ENCODE assay signal across 8 cellular contexts in genomic region chr19:1094655-1094977, GRCh38. TPM values are rescaled to one million over a fixed set of nuclear protein-coding genes. Genes with fewer than 3 reads are reported as not detected.
DNase-seq lines count a peak whose midpoint lies in the region; ATAC-seq, FAIRE-seq and TF ChIP-seq lines count a peak whose summit lies in the region.

No MANE protein-coding gene starts in this region.

- TF ChIP-seq CTCF in A549 (IDR thresholded peaks at IDR 0.05) (no peak), mammary epithelial cell (conservative IDR thresholded peaks at IDR 0.05 in 1 of 2, IDR thresholded peaks at IDR 0.05 in 1 of 2; ENCODE audit: extremely low read depth in 1 of 2, insufficient read depth in 1 of 2, low read depth in 1 of 2, low read length in 2 of 2) (no peak), mucosa of descending colon (IDR thresholded peaks at IDR 0.05) (no peak)

- H3K4me3 ChIP-seq in A549, result peak overlapping the region; percentile 80
- H3K4me3 ChIP-seq in HUES6 (ENCODE audit: low read depth, low read length), result peak overlapping the region; percentile 92
- peak overlapping the region; percentile 98 to 100 (median 100) for H3K4me3 ChIP-seq in mammary epithelial cell (replicated peaks in 1 of 3; ENCODE audit: insufficient read depth in 1 of 3, low read depth in 2 of 3, low read length in 3 of 3)
- H3K4me3 ChIP-seq in mucosa of descending colon, result peak overlapping the region; percentile 91

- TF ChIP-seq EP300 in A549 (IDR thresholded peaks at IDR 0.05), result no peak

- CTCF ChIA-PET in A549 (lab: Yijun Ruan, JAX), result interaction anchor here (1.4 to 2.5 kb wide), 4 partner anchors 19 to 172 kb away, joined by 3 to 10 read pairs (median 4); no protein-coding TSS in a partner anchor
- CTCF ChIA-PET in mammary epithelial cell (lab: Charles Lee; ENCODE audit: low non-redundant PET), result interaction anchor here (0.7 kb wide), 1 partner anchor 52 kb away, joined by 9 read pairs; no protein-coding TSS in a partner anchor

- no peaks in the 10 kb centered on the region for H4K20me1 ChIP-seq in mammary epithelial cell (ENCODE audit: insufficient read depth, low read length)

- POLR2A ChIA-PET in A549 (lab: Yijun Ruan, JAX), result interaction anchor here (0.6 to 1.3 kb wide), 4 partner anchors 12 to 84 kb away, joined by 3 to 6 read pairs (median 4); no protein-coding TSS in a partner anchor

- WGBS in A549 (ENCODE audit: missing lambda C conversion rate), result 5% methylated on average over 4 of the region's 19 CpGs
- 4% methylated on average over 12 of the region's 19 CpGs for WGBS in mammary epithelial cell (ENCODE audit: low coverage, missing lambda C conversion rate)

- H2AFZ ChIP-seq in mammary epithelial cell (ENCODE audit: low read depth, low read length), result peak overlapping the region; percentile 52

- ATAC-seq in A549, result no peak; a peak in 1 of 6 replicates
- ATAC-seq in mucosa of descending colon, result no peak

- H3K27me3 ChIP-seq in HUES6 (ENCODE audit: control insufficient read depth, insufficient read depth, low read length), result no peaks in the 10 kb centered on the region
- H3K27me3 ChIP-seq in mammary epithelial cell (ENCODE audit: insufficient read depth, low read length), result no peaks in the 10 kb centered on the region

- dilution Hi-C loops in mammary epithelial cell (cut with HindIII; ENCODE audit: low sequenced_read_pairs), result no loop called here

- H3K9ac ChIP-seq in HUES6 (ENCODE audit: low read length) (peak overlapping the region; percentile 90), mammary epithelial cell (ENCODE audit: insufficient read depth, low read length) (peak overlapping the region; percentile 78)

- BruUV-seq in mammary epithelial cell (replicated peaks; lab: Mats Ljungman, UMichigan), result no TSS peak

- H3K79me2 ChIP-seq in mammary epithelial cell (ENCODE audit: insufficient read depth, low read length), result peaks cover 32% of the 10 kb centered on the region

- H3K36me3 ChIP-seq in HUES6 (ENCODE audit: control insufficient read depth, insufficient read depth, low read length), result peaks cover 28% of the 10 kb centered on the region
- peaks cover 3% of the 10 kb centered on the region for H3K36me3 ChIP-seq in mammary epithelial cell (ENCODE audit: insufficient read depth, low read length)
- no peaks in the 10 kb centered on the region for H3K36me3 ChIP-seq in mucosa of descending colon (ENCODE audit: low read depth)

- DNase-seq in A549 (ENCODE audit: low read depth in 1 of 2, low spot score in 1 of 2) (no peak), mammary epithelial cell (no peak), mucosa of descending colon (no peak), SW480 (ENCODE audit: low spot score) (no peak), HuH-7.5 (ENCODE audit: low spot score) (no peak), NCI-H69 (lab: John Stamatoyannopoulos, UW) (no peak)
- no peak for DNase-seq in stimulated activated CD4-positive, alpha-beta T cell treated with anti-CD3 and anti-CD28 coated beads, Interleukin-15, amount 100 ng/mL, for 24 hours

- FAIRE-seq in A549 (lab: Jason Lieb, UNC), result no peak

- peaks cover 34% of the 10 kb centered on the region for H3K4me1 ChIP-seq in A549
- peaks cover 4% of the 10 kb centered on the region; the same call in 1 of the 2 replicates for H3K4me1 ChIP-seq in HUES6 (ENCODE audit: control insufficient read depth, insufficient read depth, low read length)
- H3K4me1 ChIP-seq in mammary epithelial cell (ENCODE audit: insufficient read depth, low read length), result peaks cover 19% of the 10 kb centered on the region
- H3K4me1 ChIP-seq in mucosa of descending colon (ENCODE audit: low read depth), result peaks cover 31% of the 10 kb centered on the region

- TF ChIP-seq POLR2A in A549 (IDR thresholded peaks at IDR 0.05; ENCODE audit: low read length), result no peak

- intact Hi-C loops in mammary epithelial cell (cut with micrococcal nuclease) (loop anchor here (2.0 kb wide), 2 partner anchors 54 to 74 kb away; partner anchors contain the start of genes ABCA7, RNU6-2 and TMEM259), mucosa of descending colon (cut with DNase I, micrococcal nuclease) (no loop called here)

- peak overlapping the region; percentile 93 for H3K4me2 ChIP-seq in A549
- H3K4me2 ChIP-seq in mammary epithelial cell (ENCODE audit: insufficient read depth, low read depth, low read length), result peak overlapping the region; percentile 98

- in situ Hi-C loops in mammary epithelial cell (cut with MboI; ENCODE audit: low sequenced_read_pairs in 2 of 2), result no loop called here

- peak overlapping the region; percentile 84 to 97 for H3K27ac ChIP-seq in A549
- H3K27ac ChIP-seq in HUES6 (ENCODE audit: low read depth, low read length), result peak overlapping the region; percentile 84; the same call in 1 of the 2 replicates
- peak overlapping the region; percentile 74 for H3K27ac ChIP-seq in mammary epithelial cell (ENCODE audit: insufficient read depth, low read depth, low read length)

- no peak for TF ChIP-seq RAD21 in A549 (conservative IDR thresholded peaks at IDR 0.05 in 1 of 2, IDR thresholded peaks at IDR 0.05 in 1 of 2)

- H3K9me3 ChIP-seq in A549 (peaks cover 4% of the 10 kb centered on the region; the same call in 2 of the 3 replicates), HUES6 (ENCODE audit: control insufficient read depth, insufficient read depth, low read depth, low read length) (no peaks in the 10 kb centered on the region), mammary epithelial cell (replicated peaks; ENCODE audit: insufficient read depth, low read length) (no peaks in the 10 kb centered on the region), mucosa of descending colon (no peaks in the 10 kb centered on the region)

TF ChIP-seq in A549, 52 proteins besides CTCF, POLR2A, EP300 and RAD21 (continues in another document):
- TF ChIP-seq CHD2 (IDR thresholded peaks at IDR 0.05; ENCODE audit: low read length, partially characterized antibody), result no peak
- no peak for TF ChIP-seq TP53 (CRISPR knock-in tag; IDR thresholded peaks at IDR 0.05)
- no peak for TF ChIP-seq CBX2 (IDR thresholded peaks at IDR 0.05; ENCODE audit: borderline replicate concordance, low read depth)
- no peak for TF ChIP-seq USF2 (IDR thresholded peaks at IDR 0.05)
- TF ChIP-seq ESRRA (IDR thresholded peaks at IDR 0.05; ENCODE audit: borderline replicate concordance, low read length), result no peak
- TF ChIP-seq E2F6 (IDR thresholded peaks at IDR 0.05; ENCODE audit: borderline replicate concordance, low read depth), result no peak
- no peak for TF ChIP-seq EHMT2 (IDR thresholded peaks at IDR 0.05; ENCODE audit: low read depth)
- TF ChIP-seq SMC3 (IDR thresholded peaks at IDR 0.05), result no peak
- no peak for TF ChIP-seq MAZ (IDR thresholded peaks at IDR 0.05; ENCODE audit: borderline replicate concordance, low read depth, low read length)

RNA-seq across cellular contexts. Expression of gene POLR2E, which starts 0.6 kb away (rescaled TPM):
- polyA plus RNA-seq in A549 (2011; rRNA removed), result 81.0 and 99.6 TPM in 2 replicates
- 346 and 402 TPM in 2 replicates for polyA plus RNA-seq in A549 (2012; cell fraction: cytosol; rRNA removed)
- polyA plus RNA-seq in A549 (2012; cell fraction: nucleus; rRNA removed), result 288 and 337 TPM in 2 replicates
- polyA plus RNA-seq in A549 (2017; fragmentation: RNase III; extraction: RNeasy Plus Mini Kit Qiagen cat#74134 plus additional on column Dnase treatment), result 170 to 181 TPM (median 172 TPM) in 3 replicates
- polyA minus RNA-seq in A549 (2011; rRNA and poly(A)+ RNA removed), result 102 and 159 TPM in 2 replicates
- total RNA-seq in mammary epithelial cell, result 100 to 1,000 TPM in 1 of 2 donors, 10 to 100 TPM in 1; 63.7 to 233 TPM
- 258 TPM for polyA plus RNA-seq in mammary epithelial cell
- polyA minus RNA-seq in mammary epithelial cell, result 118 TPM
- total RNA-seq in mucosa of descending colon, result 100 to 1,000 TPM; 108 to 138 (median 133) TPM

RNA-seq across cellular contexts. Expression of gene GPX4, which starts 9.2 kb away (rescaled TPM):
- 223 and 248 TPM in 2 replicates for polyA plus RNA-seq in A549 (2011; rRNA removed)
- polyA plus RNA-seq in A549 (2012; cell fraction: cytosol; rRNA removed), result 768 and 819 TPM in 2 replicates
- 378 and 395 TPM in 2 replicates for polyA plus RNA-seq in A549 (2012; cell fraction: nucleus; rRNA removed)
- 370 to 402 TPM (median 394 TPM) in 3 replicates for polyA plus RNA-seq in A549 (2017; fragmentation: RNase III; extraction: RNeasy Plus Mini Kit Qiagen cat#74134 plus additional on column Dnase treatment)
- polyA minus RNA-seq in A549 (2011; rRNA and poly(A)+ RNA removed), result 180 and 195 TPM in 2 replicates
- total RNA-seq in mammary epithelial cell, result 100 to 1,000 TPM; 154 to 216 TPM
- 357 TPM for polyA plus RNA-seq in mammary epithelial cell
- polyA minus RNA-seq in mammary epithelial cell, result 97.5 TPM
- total RNA-seq in mucosa of descending colon, result 100 to 1,000 TPM; 126 to 187 (median 144) TPM

RNA-seq across cellular contexts. Expression of gene ARHGAP45, which starts 27.6 kb away (rescaled TPM):
- polyA plus RNA-seq in A549 (2011; rRNA removed) (0.48 and 1.2 TPM in 2 replicates), A549 (2017; fragmentation: RNase III; extraction: RNeasy Plus Mini Kit Qiagen cat#74134 plus additional on column Dnase treatment) (1.5 to 1.9 TPM (median 1.8 TPM) in 3 replicates), mammary epithelial cell (1.3 TPM)
- 2.1 and 2.6 TPM in 2 replicates for polyA plus RNA-seq in A549 (2012; cell fraction: cytosol; rRNA removed)
- 7.8 and 8.6 TPM in 2 replicates for polyA plus RNA-seq in A549 (2012; cell fraction: nucleus; rRNA removed)
- polyA minus RNA-seq in A549 (2011; rRNA and poly(A)+ RNA removed), result 0.58 and 0.88 TPM in 2 replicates
- total RNA-seq in mammary epithelial cell (1 to 10 TPM in 1 of 2 donors, under 1 TPM in 1; 0.94 to 6.0 TPM), mucosa of descending colon (10 to 100 TPM; 33.9 to 64.3 (median 58.8) TPM)
- polyA minus RNA-seq in mammary epithelial cell, result 0.10 TPM

RNA-seq across cellular contexts. Expression of gene ABCA7, which starts 54.7 kb away (rescaled TPM):
- polyA plus RNA-seq in A549 (2011; rRNA removed), result 5.0 and 6.6 TPM in 2 replicates
- polyA plus RNA-seq in A549 (2012; cell fraction: cytosol; rRNA removed), result 7.9 and 9.1 TPM in 2 replicates
- polyA plus RNA-seq in A549 (2012; cell fraction: nucleus; rRNA removed), result 53.4 and 59.9 TPM in 2 replicates
- 8.8 to 13.5 TPM (median 12.6 TPM) in 3 replicates for polyA plus RNA-seq in A549 (2017; fragmentation: RNase III; extraction: RNeasy Plus Mini Kit Qiagen cat#74134 plus additional on column Dnase treatment)
- polyA minus RNA-seq in A549 (2011; rRNA and poly(A)+ RNA removed), result 9.6 and 10.5 TPM in 2 replicates
- 10 to 100 TPM; 14.3 to 28.4 TPM for total RNA-seq in mammary epithelial cell
- polyA plus RNA-seq in mammary epithelial cell, result 7.4 TPM
- polyA minus RNA-seq in mammary epithelial cell, result 21.8 TPM
- total RNA-seq in mucosa of descending colon, result 10 to 100 TPM; 23.5 to 25.6 (median 25.6) TPM

Comparison
In these comparisons a context has a peak if more than half of its experiments do, and no peak if none do; other contexts are left out.
1. RNA of gene ARHGAP45, which starts 27.6 kb away (total RNA-seq): 33.9 to 64.3 TPM in mucosa of descending colon; 0.94 to 6.0 TPM in mammary epithelial cell; every median in the first group is over 4 times any median in the second.
2. Peak in every context shown above with its lines, with median percentiles within 50 percentile points of each other: H3K27ac ChIP-seq and H3K4me3 ChIP-seq.